19 cellular contexts compared by ENCODE assay signal in the genomic region with DNA sequence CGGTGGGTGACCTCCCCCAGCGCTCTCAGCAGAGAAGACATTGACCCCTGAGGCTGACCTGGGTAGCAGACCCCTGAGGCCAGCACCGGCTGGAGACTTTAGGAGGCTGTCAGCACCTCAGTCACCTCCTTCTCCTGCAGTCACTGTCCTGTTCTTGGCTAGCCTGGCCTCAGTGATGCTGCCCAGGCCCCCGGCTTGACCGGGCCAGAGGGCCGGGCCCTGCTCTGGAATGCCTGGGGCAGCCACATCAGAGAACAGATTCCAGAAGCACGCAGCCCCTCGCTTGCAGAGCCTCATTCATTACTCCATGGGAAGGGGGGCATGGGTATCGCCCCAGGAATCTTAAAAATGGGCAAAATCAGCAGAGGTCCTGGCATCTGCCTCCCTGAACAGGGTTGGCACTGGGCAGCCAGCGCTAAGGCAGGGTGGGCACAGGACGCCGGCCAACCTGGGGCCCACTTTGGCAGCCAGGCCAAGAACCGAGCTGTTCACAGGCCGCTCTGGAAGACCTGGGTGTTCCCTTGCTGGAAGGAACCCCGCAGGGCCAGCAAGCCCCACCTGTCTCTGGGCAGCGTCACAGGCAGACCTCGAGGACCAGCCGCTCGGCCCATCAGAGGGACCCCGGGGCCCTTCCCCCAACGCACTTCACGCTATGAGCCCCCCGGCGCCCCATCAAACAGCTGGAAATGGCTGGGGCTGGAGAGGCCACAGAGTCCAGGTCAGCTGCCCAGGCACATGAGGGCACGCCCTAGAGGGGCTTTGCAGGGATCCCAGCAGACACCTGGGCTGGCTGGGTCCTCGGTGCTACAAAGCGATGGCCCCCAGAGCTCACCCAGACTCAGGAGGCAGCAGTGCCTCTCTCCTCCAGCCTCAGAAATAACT. TPM values are rescaled to one million over a fixed set of nuclear protein-coding genes. Genes with fewer than 3 reads are reported as not detected.
DNase-seq lines count a peak whose midpoint lies in the region; ATAC-seq, FAIRE-seq and TF ChIP-seq lines count a peak whose summit lies in the region.
"Had no signal": no experiment of that assay in that cellular context is flagged by ENCODE, and none has a peak within 500 bp of the region (broad histone marks: within the 10 kb centered on the region; RNA-seq: fewer than 3 reads in every experiment).

No MANE protein-coding gene starts in this region.

- TF ChIP-seq RAD21 in HepG2 (CRISPR knock-in tag; IDR thresholded peaks at IDR 0.05) = no peak

- CTCF ChIA-PET in HepG2 (lab: Yijun Ruan, JAX; ENCODE audit: low intra/inter-chr PET ratio, low total read pairs) = interaction anchor here (1.2 to 2.7 kb wide), 3 partner anchors 51 to 55 kb away, joined by 3 to 32 read pairs (median 13); no protein-coding TSS in a partner anchor

- intact Hi-C loops in HepG2 (cut with micrococcal nuclease; ENCODE audit: unreplicated experiment) (no loop called here), right lobe of liver (cut with DNase I) (no loop called here)

- no peak for FAIRE-seq in HepG2 (lab: Jason Lieb, UNC)
- FAIRE-seq: A204.1, GM12878, GM18507 had no signal

- no peak overlapping the region for H2BK15ac ChIP-seq in neuronal stem cell (ENCODE audit: low read length)

- DNase-seq in HepG2 (ENCODE audit: low spot score) = no peak
- no peak for DNase-seq in right lobe of liver
- peak; percentile 74 for DNase-seq in islet precursor cell
- DNase-seq in neuronal stem cell (ENCODE audit: low spot score) = no peak
- DNase-seq in SW 1271 (lab: John Stamatoyannopoulos, UW) = no peak
- DNase-seq: Caco-2, DMS153, GDM1, GOT3, H7, HCEC 1CT had no signal

- peaks cover 14% of the 10 kb centered on the region for H3K79me1 ChIP-seq in neuronal stem cell (ENCODE audit: low read depth, low read length)

- no peak overlapping the region for H3K9ac ChIP-seq in HepG2 (ENCODE audit: insufficient read depth, low read depth, low read length)
- H3K9ac ChIP-seq in neuronal stem cell (ENCODE audit: low read depth, low read length, poor library complexity) = no peak overlapping the region
- H3K9ac ChIP-seq: BLaER1 had no signal

- no peak overlapping the region for H2BK120ac ChIP-seq in neuronal stem cell (ENCODE audit: low read depth, low read length)

- TF ChIP-seq CTCF in HepG2 (CRISPR knock-in tag; IDR thresholded peaks at IDR 0.05) (no peak), right lobe of liver (IDR thresholded peaks at IDR 0.05) (no peak)

- no peak overlapping the region for H4K8ac ChIP-seq in neuronal stem cell (ENCODE audit: low read depth, low read length)

- H2AFZ ChIP-seq in HepG2 (ENCODE audit: low read length) = no peak overlapping the region
- no peak overlapping the region for H2AFZ ChIP-seq in neuronal stem cell (ENCODE audit: low read length)

- POLR2A ChIA-PET in HepG2 (lab: Yijun Ruan, JAX) = no interaction called here

- TF ChIP-seq EP300 in HepG2 (IDR thresholded peaks at IDR 0.05; ENCODE audit: low read depth in 2 of 2, low read length in 2 of 2) = no peak
- TF ChIP-seq EP300 in HepG2 (CRISPR knock-in tag; IDR thresholded peaks at IDR 0.05; ENCODE audit: borderline replicate concordance) = no peak

- H3K27ac ChIP-seq in HepG2 (ENCODE audit: extremely low read length, insufficient read depth, low read length) (no peak overlapping the region), right lobe of liver (no peak overlapping the region), neuronal stem cell (replicated peaks; ENCODE audit: low read length) (no peak overlapping the region)
- H3K27ac ChIP-seq: 22Rv1, BLaER1, C4-2B had no signal

- H3K4ac ChIP-seq in neuronal stem cell (ENCODE audit: low read length) = no peak overlapping the region

- H3K4me1 ChIP-seq in HepG2 (ENCODE audit: insufficient read depth, low read length) = peaks cover 16% of the 10 kb centered on the region
- H3K4me1 ChIP-seq in right lobe of liver = no peaks in the 10 kb centered on the region
- no peaks in the 10 kb centered on the region for H3K4me1 ChIP-seq in neuronal stem cell (ENCODE audit: control insufficient read depth in 2 of 2, insufficient read depth in 1 of 2, low read depth in 1 of 2, low read length in 2 of 2)
- H3K4me1 ChIP-seq: Caco-2 had no signal

- H3K9me3 ChIP-seq in HepG2 (ENCODE audit: low read length) (no peaks in the 10 kb centered on the region), right lobe of liver (no peaks in the 10 kb centered on the region), neuronal stem cell (replicated peaks in 1 of 2; ENCODE audit: control insufficient read depth in 2 of 2, insufficient read depth in 1 of 2, low read depth in 1 of 2, low read length in 2 of 2) (no peaks in the 10 kb centered on the region)
- H3K9me3 ChIP-seq: BLaER1, Caco-2 had no signal

- no peak for ATAC-seq in HepG2
- no peak for ATAC-seq in right lobe of liver
- no peak for ATAC-seq in GM19023 (IDR thresholded peaks at IDR 0.05; ENCODE audit: unreplicated experiment)
- no peak for ATAC-seq in HG02642 (IDR thresholded peaks at IDR 0.05; ENCODE audit: poor library complexity, unreplicated experiment)

- H2BK5ac ChIP-seq in neuronal stem cell (ENCODE audit: low read length) = no peak overlapping the region

- H3K18ac ChIP-seq in neuronal stem cell (ENCODE audit: low read length) = no peak overlapping the region

- H3K36me3 ChIP-seq in HepG2 (replicated peaks in 1 of 2; ENCODE audit: control insufficient read depth in 1 of 2, insufficient read depth in 2 of 2, low read length in 2 of 2) (no peaks in the 10 kb centered on the region), right lobe of liver (no peaks in the 10 kb centered on the region), neuronal stem cell (replicated peaks in 1 of 2; ENCODE audit: control insufficient read depth in 2 of 2, insufficient read depth in 2 of 2, low read length in 2 of 2) (peaks cover 0 to 3% of the 10 kb centered on the region in 2 donors)

- no peak for TF ChIP-seq POLR2A in HepG2 (IDR thresholded peaks at IDR 0.05; ENCODE audit: insufficient read depth in 1 of 2, low read depth in 2 of 2, low read length in 2 of 2)
- TF ChIP-seq POLR2A in right lobe of liver (IDR thresholded peaks at IDR 0.05) = no peak

- no TSS peak for BruUV-seq in HepG2 (replicated peaks; lab: Mats Ljungman, UMichigan)

- H3K4me3 ChIP-seq in HepG2 (replicated peaks in 1 of 3; ENCODE audit: insufficient read depth in 1 of 3, low read depth in 2 of 3, low read length in 3 of 3) (no peak overlapping the region), right lobe of liver (no peak overlapping the region), neuronal stem cell (ENCODE audit: low read length in 2 of 2) (no peak overlapping the region)
- H3K4me3 ChIP-seq: BLaER1, GM12878 had no signal

- in situ Hi-C loops in HepG2 (cut with HindIII; ENCODE audit: extremely low pct_ligation_motif_present, low pct_unique_long_range_greater_than_20kb) = loop anchor here (5.0 kb wide), 1 partner anchor 56 kb away; no protein-coding TSS in a partner anchor

- H3K23ac ChIP-seq in neuronal stem cell (ENCODE audit: low read depth, low read length, poor library complexity) = no peak overlapping the region

- WGBS in HepG2 (ENCODE audit: low lambda C conversion rate) = 32% methylated on average over 15 of the region's 27 CpGs
- WGBS in right lobe of liver (ENCODE audit: insufficient coverage, low coverage, low lambda C conversion rate, missing lambda C conversion rate) = 20% methylated on average over 1 of the region's 27 CpGs
- no CpG with 5 or more reads among the region's 27 CpGs for WGBS in neuronal stem cell (ENCODE audit: extremely low coverage in 2 of 2, insufficient read length in 2 of 2, insufficient replicate concordance in 1 of 2), 2 donors

- H3K14ac ChIP-seq in neuronal stem cell (ENCODE audit: low read length) = no peak overlapping the region

- peaks cover 2 to 29% of the 10 kb centered on the region in 2 experiments; a peak in 4 of 5 replicates for H3K27me3 ChIP-seq in HepG2 (ENCODE audit: control insufficient read depth in 1 of 2, insufficient read depth in 2 of 2, low read length in 2 of 2)
- no peaks in the 10 kb centered on the region for H3K27me3 ChIP-seq in right lobe of liver
- H3K27me3 ChIP-seq in neuronal stem cell (ENCODE audit: control insufficient read depth in 3 of 3, insufficient read depth in 3 of 3, low read depth in 1 of 3, low read length in 3 of 3) = no peaks in the 10 kb centered on the region

- no peak overlapping the region for H2BK12ac ChIP-seq in neuronal stem cell (ENCODE audit: low read length)

- H3K4me2 ChIP-seq in HepG2 (ENCODE audit: low read depth, low read length) (no peak overlapping the region), neuronal stem cell (ENCODE audit: insufficient read depth, low read length, poor library complexity, severe bottlenecking) (no peak overlapping the region)
- H3K4me2 ChIP-seq: BLaER1 had no signal

- peaks cover 7% of the 10 kb centered on the region; the same call in 1 of the 2 replicates for H4K20me1 ChIP-seq in HepG2 (ENCODE audit: insufficient read depth, low read length)

- no peaks in the 10 kb centered on the region for H3K79me2 ChIP-seq in HepG2 (ENCODE audit: insufficient read depth, low read length)

- H4K91ac ChIP-seq in neuronal stem cell (ENCODE audit: low read depth, low read length, poor library complexity) = no peak overlapping the region

- H2AK5ac ChIP-seq in neuronal stem cell (ENCODE audit: low read depth, low read length) = peak overlapping the region; percentile 70

RNA-seq across cellular contexts. Expression of a gene that starts 45.1 kb away (rescaled TPM):
- total RNA-seq in HepG2 (2016; rRNA removed; fragmentation: Illumina TruSeq; extraction: Trizol) (0.76 and 1.9 TPM in 2 replicates), right lobe of liver (1 to 10 TPM; 2.2 to 9.6 (median 4.4) TPM)
- total RNA-seq in HepG2 (2016; cell fraction: cytosol; rRNA removed; fragmentation: Illumina TruSeq; extraction: Trizol; ENCODE audit: low read depth) = 0.18 and 0.61 TPM in 2 replicates
- total RNA-seq in HepG2 (2016; cell fraction: insoluble cytoplasmic fraction; rRNA removed; fragmentation: Illumina TruSeq; extraction: Trizol) = 0.70 and 2.7 TPM in 2 replicates
- total RNA-seq in HepG2 (2016; cell fraction: membrane; rRNA removed; fragmentation: Illumina TruSeq; extraction: Trizol) = 0.52 and 0.96 TPM in 2 replicates
- 2.7 and 3.4 TPM in 2 replicates for total RNA-seq in HepG2 (2016; cell fraction: nucleus; rRNA removed; fragmentation: Illumina TruSeq; extraction: Trizol)
- 1.9 and 3.5 TPM in 2 replicates for polyA plus RNA-seq in HepG2 (2011; rRNA removed)
- polyA plus RNA-seq in HepG2 (2011; cell fraction: cytosol; rRNA removed) = 0.90 and 1.8 TPM in 2 replicates
- 68.1 and 94.7 TPM in 2 replicates for polyA plus RNA-seq in HepG2 (2011; cell fraction: nucleus; rRNA removed)
- polyA plus RNA-seq in HepG2 (2012) = 3.6 and 4.8 TPM in 2 replicates
- polyA plus RNA-seq in HepG2 (2016; cell fraction: cytosol; fragmentation: Illumina TruSeq; extraction: Trizol; ENCODE audit: low read depth) = 0.09 and 0.19 TPM in 2 replicates
- polyA plus RNA-seq in HepG2 (2016; cell fraction: insoluble cytoplasmic fraction; fragmentation: Illumina TruSeq; extraction: Trizol; ENCODE audit: low read depth) = 0.80 and 1.3 TPM in 2 replicates
- polyA plus RNA-seq in HepG2 (2016; cell fraction: membrane; fragmentation: Illumina TruSeq; extraction: Trizol; ENCODE audit: low read depth) = 0.19 and 0.34 TPM in 2 replicates
- polyA plus RNA-seq in HepG2 (2016; cell fraction: nucleus; fragmentation: Illumina TruSeq; extraction: Trizol; ENCODE audit: insufficient read depth, low read depth) = 8.1 and 10.4 TPM in 2 replicates
- 3.5 and 4.6 TPM in 2 replicates for polyA minus RNA-seq in HepG2 (2011; rRNA and poly(A)+ RNA removed; ENCODE audit: low replicate concordance)
- 1.7 and 2.4 TPM in 2 replicates for polyA minus RNA-seq in HepG2 (2011; cell fraction: cytosol; rRNA and poly(A)+ RNA removed)
- 5.6 and 10.6 TPM in 2 replicates for polyA minus RNA-seq in HepG2 (2011; cell fraction: nucleus; rRNA and poly(A)+ RNA removed)
- 10.3 TPM for polyA plus RNA-seq in neuronal stem cell (2013, experiment 1 of 2)
- 10.0 TPM for polyA plus RNA-seq in neuronal stem cell (2013, experiment 2 of 2)

RNA-seq across cellular contexts. Expression of a gene that starts 58.6 kb away (rescaled TPM):
- total RNA-seq in HepG2 (2016; rRNA removed; fragmentation: Illumina TruSeq; extraction: Trizol) (21.3 and 31.7 TPM in 2 replicates), right lobe of liver (10 to 100 TPM; 42.5 to 54.6 (median 53.4) TPM)
- 5.7 and 6.3 TPM in 2 replicates for total RNA-seq in HepG2 (2016; cell fraction: cytosol; rRNA removed; fragmentation: Illumina TruSeq; extraction: Trizol; ENCODE audit: low read depth)
- 20.0 and 34.6 TPM in 2 replicates for total RNA-seq in HepG2 (2016; cell fraction: insoluble cytoplasmic fraction; rRNA removed; fragmentation: Illumina TruSeq; extraction: Trizol)
- 26.8 and 28.4 TPM in 2 replicates for total RNA-seq in HepG2 (2016; cell fraction: membrane; rRNA removed; fragmentation: Illumina TruSeq; extraction: Trizol)
- 13.9 and 17.8 TPM in 2 replicates for total RNA-seq in HepG2 (2016; cell fraction: nucleus; rRNA removed; fragmentation: Illumina TruSeq; extraction: Trizol)
- 37.4 and 44.3 TPM in 2 replicates for polyA plus RNA-seq in HepG2 (2011; rRNA removed)
- 39.8 and 48.5 TPM in 2 replicates for polyA plus RNA-seq in HepG2 (2011; cell fraction: cytosol; rRNA removed)
- 18.5 and 21.7 TPM in 2 replicates for polyA plus RNA-seq in HepG2 (2011; cell fraction: nucleus; rRNA removed)
- 32.1 and 36.9 TPM in 2 replicates for polyA plus RNA-seq in HepG2 (2012)
- polyA plus RNA-seq in HepG2 (2016; cell fraction: cytosol; fragmentation: Illumina TruSeq; extraction: Trizol; ENCODE audit: low read depth) = 9.7 and 10.7 TPM in 2 replicates
- 66.4 and 67.1 TPM in 2 replicates for polyA plus RNA-seq in HepG2 (2016; cell fraction: insoluble cytoplasmic fraction; fragmentation: Illumina TruSeq; extraction: Trizol; ENCODE audit: low read depth)
- 27.9 and 28.2 TPM in 2 replicates for polyA plus RNA-seq in HepG2 (2016; cell fraction: membrane; fragmentation: Illumina TruSeq; extraction: Trizol; ENCODE audit: low read depth)
- 42.7 TPM in 2 replicates for polyA plus RNA-seq in HepG2 (2016; cell fraction: nucleus; fragmentation: Illumina TruSeq; extraction: Trizol; ENCODE audit: insufficient read depth, low read depth)
- polyA minus RNA-seq in HepG2 (2011; rRNA and poly(A)+ RNA removed; ENCODE audit: low replicate concordance) = 33.6 and 37.3 TPM in 2 replicates
- 24.6 and 30.2 TPM in 2 replicates for polyA minus RNA-seq in HepG2 (2011; cell fraction: cytosol; rRNA and poly(A)+ RNA removed)
- polyA minus RNA-seq in HepG2 (2011; cell fraction: nucleus; rRNA and poly(A)+ RNA removed) = 8.0 and 10.2 TPM in 2 replicates
- 13.4 TPM for polyA plus RNA-seq in neuronal stem cell (2013, experiment 1 of 2)
- 13.2 TPM for polyA plus RNA-seq in neuronal stem cell (2013, experiment 2 of 2)
